ENCODE assay signal across 25 cellular contexts in the genomic region with DNA sequence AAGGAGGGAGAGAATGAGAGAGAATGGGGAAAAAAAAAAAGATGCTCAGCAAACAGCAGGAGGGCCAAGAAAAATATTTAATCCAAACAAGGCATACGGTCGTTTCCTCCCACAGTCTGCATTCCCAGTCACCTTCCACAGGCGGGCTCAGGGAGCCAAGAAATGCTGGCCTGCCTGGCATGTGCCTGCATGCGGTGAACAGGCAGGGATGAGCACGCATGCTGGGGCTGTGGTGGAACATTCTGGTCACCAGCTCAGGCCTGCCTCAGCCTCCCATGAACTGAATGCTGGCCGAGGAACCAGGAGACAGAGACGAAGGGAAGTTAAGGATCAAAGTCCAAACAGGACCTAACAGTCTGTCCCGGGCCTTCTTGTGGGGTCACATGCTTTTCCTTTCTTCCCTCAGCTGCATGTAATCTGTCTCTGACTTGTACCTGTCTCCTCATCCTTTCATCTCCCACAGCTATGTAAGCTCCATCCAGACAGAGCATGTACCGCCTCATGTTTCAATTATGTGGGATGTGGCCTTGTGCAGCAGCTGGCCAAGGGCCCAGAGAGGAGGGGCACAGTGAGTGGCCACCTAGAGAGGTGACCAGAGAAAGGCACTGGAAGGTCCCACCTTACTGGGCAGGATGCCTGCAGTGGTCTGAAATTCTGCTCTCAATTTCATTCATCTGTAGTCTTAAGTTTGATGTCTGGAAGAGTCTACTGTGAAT.
A peak's percentile ranks its signal among the peaks of the same experiment; 100 is the strongest.
DNase-seq lines count a peak whose midpoint lies in the region; ATAC-seq, FAIRE-seq and TF ChIP-seq lines count a peak whose summit lies in the region.
"Had no signal": no experiment of that assay in that cellular context is flagged by ENCODE, and none has a peak within 500 bp of the region (broad histone marks: within the 10 kb centered on the region; RNA-seq: fewer than 3 reads in every experiment).

No MANE protein-coding gene starts in this region.

- DNase-seq in mammary epithelial cell = peak; percentile 14
- DNase-seq in MCF 10A (ENCODE audit: unreplicated experiment) = no peak
- no peak for DNase-seq in astrocyte (ENCODE audit: low read depth)
- no peak for DNase-seq in left lobe of liver (ENCODE audit: low spot score)
- no peak for DNase-seq in H4 (ENCODE audit: low spot score)
- DNase-seq in HEK293T (ENCODE audit: extremely low spot score) = no peak
- DNase-seq: activated CD4-positive, alpha-beta T cell treated with anti-CD3 and anti-CD28 coated beads for 4 hours; activated naive CD4-positive, alpha-beta T cell treated with anti-CD3 and anti-CD28 coated beads for 36 hours; activated T-cell treated with anti-CD3 and anti-CD28 coated beads, Interleukin-2, amount 50 U/mL, for 4 hours; anterior cingulate cortex; dermis blood vessel endothelial cell; EL; glutamatergic neuron; mesenchymal stem cell; NCI-H1048; NCI-H524 treated with DMSO at 0.1 percent for 48 hours; occipital lobe; small intestine; stimulated activated CD4-positive, alpha-beta T cell treated with anti-CD3 and anti-CD28 coated beads, Interleukin-1b, Interleukin-23, amount 100 ng/mL, for 48 hours; T-helper 17 cell had no signal

- H3K4me3 ChIP-seq in mammary epithelial cell (replicated peaks in 1 of 3; ENCODE audit: insufficient read depth in 1 of 3, low read depth in 2 of 3, low read length in 3 of 3) (no peak overlapping the region), astrocyte (ENCODE audit: insufficient read depth, low read depth, low read length) (no peak overlapping the region)
- H3K4me3 ChIP-seq: BLaER1, HAP-1 had no signal

- H3K36me3 ChIP-seq in mammary epithelial cell (ENCODE audit: insufficient read depth, low read length) (no peaks in the 10 kb centered on the region), astrocyte (ENCODE audit: insufficient read depth, low read length) (no peaks in the 10 kb centered on the region)
- H3K36me3 ChIP-seq: BLaER1, HAP-1 had no signal

- H3K4me1 ChIP-seq in mammary epithelial cell (ENCODE audit: insufficient read depth, low read length) (peaks cover 5% of the 10 kb centered on the region), astrocyte (ENCODE audit: insufficient read depth, low read length) (no peaks in the 10 kb centered on the region)
- H3K4me1 ChIP-seq: BLaER1, HAP-1 had no signal

- H2AFZ ChIP-seq in mammary epithelial cell (ENCODE audit: low read depth, low read length) = peak overlapping the region; percentile 37
- no peak overlapping the region for H2AFZ ChIP-seq in astrocyte (ENCODE audit: low read depth, low read length)

- no peak overlapping the region for H3K4me2 ChIP-seq in mammary epithelial cell (ENCODE audit: insufficient read depth, low read depth, low read length)
- no peak overlapping the region for H3K4me2 ChIP-seq in astrocyte (ENCODE audit: low read length)
- H3K4me2 ChIP-seq: BLaER1 had no signal

- H3K36me3 Mint-ChIP-seq in MCF 10A (ENCODE audit: insufficient read depth, unreplicated experiment) = no peaks in the 10 kb centered on the region
- peaks cover 4% of the 10 kb centered on the region for H3K36me3 Mint-ChIP-seq in astrocyte (ENCODE audit: low read depth, unreplicated experiment)

- in situ Hi-C loops in mammary epithelial cell (cut with MboI; ENCODE audit: low sequenced_read_pairs in 2 of 2) = loop anchor here (25.0 kb wide), 1 partner anchor 442 kb away; no protein-coding TSS in a partner anchor

- BruUV-seq in mammary epithelial cell (replicated peaks; lab: Mats Ljungman, UMichigan) (no TSS peak), MCF 10A (replicated peaks; lab: Mats Ljungman, UMichigan) (no TSS peak)

- H3K4me3 Mint-ChIP-seq in MCF 10A (ENCODE audit: unreplicated experiment) = no peak overlapping the region
- H3K4me3 Mint-ChIP-seq in astrocyte (ENCODE audit: unreplicated experiment) = no peak overlapping the region
- H3K4me3 Mint-ChIP-seq: activated naive CD4-positive, alpha-beta T cell treated with anti-CD3 and anti-CD28 coated beads for 36 hours; activated T-cell treated with anti-CD3 and anti-CD28 coated beads, Interleukin-2, amount 50 U/mL, for 4 hours; T-helper 17 cell had no signal

- H4K20me1 ChIP-seq in mammary epithelial cell (ENCODE audit: insufficient read depth, low read length) (no peaks in the 10 kb centered on the region), astrocyte (ENCODE audit: insufficient read depth, low read length) (no peaks in the 10 kb centered on the region)
- H4K20me1 ChIP-seq: BLaER1 had no signal

- POLR2A ChIA-PET in MCF 10A (lab: Yijun Ruan, JAX) = no interaction called here
- POLR2A ChIA-PET in HEK293T (lab: Yijun Ruan, JAX) = no interaction called here

- CTCF ChIA-PET in mammary epithelial cell (lab: Charles Lee; ENCODE audit: low non-redundant PET) (no interaction called here), MCF 10A (lab: Yijun Ruan, JAX) (interaction anchor here (0.6 to 1.1 kb wide), 5 partner anchors 15 to 1689 kb away, joined by 3 to 5 read pairs (median 3); no protein-coding TSS in a partner anchor), HEK293T (lab: Yijun Ruan, JAX) (no interaction called here)

- WGBS in mammary epithelial cell (ENCODE audit: low coverage, missing lambda C conversion rate) = 19% methylated on average over 8 of the region's 9 CpGs

- no peak overlapping the region for H3K9ac ChIP-seq in mammary epithelial cell (ENCODE audit: insufficient read depth, low read length)
- no peak overlapping the region for H3K9ac ChIP-seq in astrocyte (ENCODE audit: low read length)
- H3K9ac ChIP-seq: BLaER1 had no signal

- no peaks in the 10 kb centered on the region for H3K27me3 Mint-ChIP-seq in MCF 10A (ENCODE audit: insufficient read depth, unreplicated experiment)
- H3K27me3 Mint-ChIP-seq in astrocyte (ENCODE audit: low read depth, unreplicated experiment) = no peaks in the 10 kb centered on the region
- H3K27me3 Mint-ChIP-seq: T-helper 17 cell had no signal

- H3K79me2 ChIP-seq in mammary epithelial cell (ENCODE audit: insufficient read depth, low read length) (no peaks in the 10 kb centered on the region), astrocyte (ENCODE audit: insufficient read depth, low read length) (no peaks in the 10 kb centered on the region)

- FAIRE-seq in astrocyte (lab: Jason Lieb, UNC) = no peak
- FAIRE-seq: HepG2, small intestine had no signal

- H3K9me3 Mint-ChIP-seq in MCF 10A (ENCODE audit: unreplicated experiment) = no peaks in the 10 kb centered on the region
- no peaks in the 10 kb centered on the region for H3K9me3 Mint-ChIP-seq in astrocyte (ENCODE audit: unreplicated experiment)
- H3K9me3 Mint-ChIP-seq: activated naive CD4-positive, alpha-beta T cell treated with anti-CD3 and anti-CD28 coated beads for 36 hours; activated T-cell treated with anti-CD3 and anti-CD28 coated beads, Interleukin-2, amount 50 U/mL, for 4 hours had no signal

- peak; percentile 36 for ATAC-seq in left lobe of liver
- no peak for ATAC-seq in HG02571 (IDR thresholded peaks at IDR 0.05; ENCODE audit: unreplicated experiment)
- no peak for ATAC-seq in HG02973 (IDR thresholded peaks at IDR 0.05; ENCODE audit: unreplicated experiment)
- ATAC-seq: activated T-cell treated with anti-CD3 and anti-CD28 coated beads, Interleukin-2, amount 50 U/mL, for 4 hours; HepG2; T-helper 17 cell had no signal

- TF ChIP-seq CTCF in mammary epithelial cell (conservative IDR thresholded peaks at IDR 0.05 in 1 of 2, IDR thresholded peaks at IDR 0.05 in 1 of 2; ENCODE audit: extremely low read depth in 1 of 2, insufficient read depth in 1 of 2, low read depth in 1 of 2, low read length in 2 of 2) (peak in 1 of 2 donors; percentile 6), MCF 10A (IDR thresholded peaks at IDR 0.05; ENCODE audit: unreplicated experiment) (no peak), astrocyte (IDR thresholded peaks at IDR 0.05; ENCODE audit: insufficient read depth, low read depth, low read length) (no peak)

- H3K9me3 ChIP-seq in mammary epithelial cell (replicated peaks; ENCODE audit: insufficient read depth, low read length) (no peaks in the 10 kb centered on the region), astrocyte (ENCODE audit: insufficient read depth, low read depth, low read length) (no peaks in the 10 kb centered on the region)
- H3K9me3 ChIP-seq: BLaER1, HAP-1 had no signal

- peaks cover 1% of the 10 kb centered on the region for H3K27me3 ChIP-seq in mammary epithelial cell (ENCODE audit: insufficient read depth, low read length)
- H3K27me3 ChIP-seq in astrocyte (ENCODE audit: insufficient read depth, low read length) = no peaks in the 10 kb centered on the region
- H3K27me3 ChIP-seq: BLaER1 had no signal

- no peak overlapping the region for H3K27ac Mint-ChIP-seq in MCF 10A (ENCODE audit: low read depth, unreplicated experiment)
- H3K27ac Mint-ChIP-seq in astrocyte (ENCODE audit: unreplicated experiment) = peak overlapping the region; percentile 68
- H3K27ac Mint-ChIP-seq: activated naive CD4-positive, alpha-beta T cell treated with anti-CD3 and anti-CD28 coated beads for 36 hours; T-helper 17 cell had no signal

- H3K27ac ChIP-seq in mammary epithelial cell (ENCODE audit: insufficient read depth, low read depth, low read length) (no peak overlapping the region), astrocyte (ENCODE audit: low read depth, low read length) (no peak overlapping the region)
- H3K27ac ChIP-seq: BLaER1 had no signal

- dilution Hi-C loops in mammary epithelial cell (cut with HindIII; ENCODE audit: low sequenced_read_pairs) = no loop called here

- intact Hi-C loops in mammary epithelial cell (cut with micrococcal nuclease) = no loop called here
- intact Hi-C loops in MCF 10A (cut with micrococcal nuclease) = no loop called here

- no peaks in the 10 kb centered on the region for H3K4me1 Mint-ChIP-seq in MCF 10A (ENCODE audit: insufficient read depth, unreplicated experiment)
- H3K4me1 Mint-ChIP-seq in astrocyte (ENCODE audit: low read depth, unreplicated experiment) = no peaks in the 10 kb centered on the region
- H3K4me1 Mint-ChIP-seq: T-helper 17 cell had no signal

TF ChIP-seq in HEK293T, 16 proteins besides CTCF, POLR2A, EP300 and RAD21 (continues in another document):
- TF ChIP-seq FOXA1 (IDR thresholded peaks at IDR 0.05) = no peak
- no peak for TF ChIP-seq FOXM1 (IDR thresholded peaks at IDR 0.05; ENCODE audit: borderline replicate concordance)
- TF ChIP-seq L3MBTL2 (conservative IDR thresholded peaks at IDR 0.05) = no peak
- TF ChIP-seq BHLHE40 (IDR thresholded peaks at IDR 0.05; ENCODE audit: borderline replicate concordance) = no peak
- no peak for TF ChIP-seq NFRKB (IDR thresholded peaks at IDR 0.05)
- no peak for TF ChIP-seq TARDBP (IDR thresholded peaks at IDR 0.05)
- TF ChIP-seq ZNF384 (IDR thresholded peaks at IDR 0.05) = no peak
- TF ChIP-seq CTBP1 (IDR thresholded peaks at IDR 0.05; ENCODE audit: borderline replicate concordance) = no peak
- no peak for TF ChIP-seq ARNT (IDR thresholded peaks at IDR 0.05)
